1 cellular context compared by ENCODE assay signal in the genomic region with DNA sequence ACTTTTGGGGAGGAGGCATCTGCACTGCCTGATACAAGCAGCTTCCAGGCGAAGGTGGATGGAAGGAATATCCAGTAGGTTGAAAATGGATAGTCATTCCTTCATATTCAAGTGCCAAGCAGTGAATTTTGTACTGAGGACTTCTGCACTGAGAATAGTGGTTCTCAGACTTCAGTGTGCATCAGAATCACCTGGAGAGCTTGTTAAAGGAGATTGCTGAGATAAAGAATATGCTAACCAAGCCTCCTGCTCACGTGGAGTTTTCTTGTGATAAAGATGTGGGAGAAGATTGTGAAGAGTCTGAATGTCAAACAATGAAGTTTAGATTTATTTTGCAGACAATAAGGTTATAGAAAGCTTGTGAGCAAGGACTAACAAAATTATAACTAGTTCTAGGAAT.
TF ChIP-seq lines count a peak whose summit lies in the region.

No MANE protein-coding gene starts in this region.

TF ChIP-seq in SK-N-SH treated with all-trans-retinoic acid at 6 μM for 48 hours, 23 proteins besides CTCF, POLR2A, EP300 and RAD21 (continued from another document):
- TF ChIP-seq ZNF70 (CRISPR knock-in tag; IDR thresholded peaks at IDR 0.05) (no peak), ZC3H10 (CRISPR knock-in tag; IDR thresholded peaks at IDR 0.05) (no peak), ZFP3 (CRISPR knock-in tag; IDR thresholded peaks at IDR 0.05) (no peak), SNAI2 (CRISPR knock-in tag; IDR thresholded peaks at IDR 0.05) (no peak)
- TF ChIP-seq, protein P1, sequence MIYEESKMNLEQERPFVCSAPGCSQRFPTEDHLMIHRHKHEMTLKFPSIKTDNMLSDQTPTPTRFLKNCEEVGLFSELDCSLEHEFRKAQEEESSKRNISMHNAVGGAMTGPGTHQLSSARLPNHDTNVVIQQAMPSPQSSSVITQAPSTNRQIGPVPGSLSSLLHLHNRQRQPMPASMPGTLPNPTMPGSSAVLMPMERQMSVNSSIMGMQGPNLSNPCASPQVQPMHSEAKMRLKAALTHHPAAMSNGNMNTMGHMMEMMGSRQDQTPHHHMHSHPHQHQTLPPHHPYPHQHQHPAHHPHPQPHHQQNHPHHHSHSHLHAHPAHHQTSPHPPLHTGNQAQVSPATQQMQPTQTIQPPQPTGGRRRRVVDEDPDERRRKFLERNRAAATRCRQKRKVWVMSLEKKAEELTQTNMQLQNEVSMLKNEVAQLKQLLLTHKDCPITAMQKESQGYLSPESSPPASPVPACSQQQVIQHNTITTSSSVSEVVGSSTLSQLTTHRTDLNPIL (CRISPR knock-in tag; IDR thresholded peaks at IDR 0.05; ENCODE audit: low read depth), result no peak
- TF ChIP-seq, protein P2, sequence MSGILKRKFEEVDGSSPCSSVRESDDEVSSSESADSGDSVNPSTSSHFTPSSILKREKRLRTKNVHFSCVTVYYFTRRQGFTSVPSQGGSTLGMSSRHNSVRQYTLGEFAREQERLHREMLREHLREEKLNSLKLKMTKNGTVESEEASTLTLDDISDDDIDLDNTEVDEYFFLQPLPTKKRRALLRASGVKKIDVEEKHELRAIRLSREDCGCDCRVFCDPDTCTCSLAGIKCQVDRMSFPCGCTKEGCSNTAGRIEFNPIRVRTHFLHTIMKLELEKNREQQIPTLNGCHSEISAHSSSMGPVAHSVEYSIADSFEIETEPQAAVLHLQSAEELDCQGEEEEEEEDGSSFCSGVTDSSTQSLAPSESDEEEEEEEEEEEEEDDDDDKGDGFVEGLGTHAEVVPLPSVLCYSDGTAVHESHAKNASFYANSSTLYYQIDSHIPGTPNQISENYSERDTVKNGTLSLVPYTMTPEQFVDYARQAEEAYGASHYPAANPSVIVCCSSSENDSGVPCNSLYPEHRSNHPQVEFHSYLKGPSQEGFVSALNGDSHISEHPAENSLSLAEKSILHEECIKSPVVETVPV (CRISPR knock-in tag; IDR thresholded peaks at IDR 0.05), result no peak
